In genomic region chr13:106835477-106835876, GRCh38 we compare ENCODE assay signal across 23 cellular contexts.
DNase-seq lines count a peak whose midpoint lies in the region; ATAC-seq, FAIRE-seq and TF ChIP-seq lines count a peak whose summit lies in the region.
"Had no signal": no experiment of that assay in that cellular context is flagged by ENCODE, and none has a peak within 500 bp of the region (broad histone marks: within the 10 kb centered on the region; RNA-seq: fewer than 3 reads in every experiment).

No MANE protein-coding gene starts in this region.

- H3K9me1 ChIP-seq in endothelial cell of umbilical vein (replicated peaks; ENCODE audit: control insufficient read depth, extremely low read depth, insufficient read depth, low read length) = no peaks in the 10 kb centered on the region

- H3K36me3 ChIP-seq in BLaER1 treated with 17β-estradiol and CSF1 and Interleukin-3, amounts not matched to agents 10 nM and 100 nM = no peaks in the 10 kb centered on the region
- H3K36me3 ChIP-seq in endothelial cell of umbilical vein (ENCODE audit: control insufficient read depth in 2 of 2, extremely low read depth in 1 of 2, insufficient read depth in 2 of 2, low read length in 2 of 2) (no peaks in the 10 kb centered on the region), pancreas (no peaks in the 10 kb centered on the region)
- H3K36me3 ChIP-seq: SJCRH30 had no signal

- TF ChIP-seq POLR2A in endothelial cell of umbilical vein (IDR thresholded peaks at IDR 0.05; ENCODE audit: low read depth, low read length) (no peak), GM12891 (IDR thresholded peaks at IDR 0.05; ENCODE audit: low read depth, low read length) (no peak)

- dilution Hi-C loops in endothelial cell of umbilical vein (cut with MboI; ENCODE audit: extremely low pct_ligation_motif_present, low sequenced_read_pairs) = no loop called here

- no peak overlapping the region for H2AFZ ChIP-seq in endothelial cell of umbilical vein (ENCODE audit: low read depth, low read length)

- H3K79me2 ChIP-seq in endothelial cell of umbilical vein (ENCODE audit: control insufficient read depth, insufficient read depth, low read length) = no peaks in the 10 kb centered on the region

- WGBS in pancreas, 2 donors = 2 to 4% methylated on average over 1 of the region's 1 CpG

- H3K9ac ChIP-seq in BLaER1 treated with 17β-estradiol and CSF1 and Interleukin-3, amounts not matched to agents 10 nM and 100 nM = no peak overlapping the region
- H3K9ac ChIP-seq in endothelial cell of umbilical vein (replicated peaks; ENCODE audit: extremely low read depth, insufficient read depth, low read length) = no peak overlapping the region

- intact Hi-C loops in endothelial cell of umbilical vein (cut with micrococcal nuclease) = no loop called here
- intact Hi-C loops in pancreas (cut with DNase I) = no loop called here

- BruUV-seq in endothelial cell of umbilical vein (replicated peaks; lab: Mats Ljungman, UMichigan) = no TSS peak

- peaks cover 13 to 29% (median 21%) of the 10 kb centered on the region in 11 experiments; a peak in 21 of 22 replicates for H3K9me3 ChIP-seq in BLaER1 treated with 17β-estradiol and CSF1 and Interleukin-3, amounts not matched to agents 10 nM and 100 nM (replicated peaks in 1 of 11)
- no peaks in the 10 kb centered on the region for H3K9me3 ChIP-seq in endothelial cell of umbilical vein (replicated peaks; ENCODE audit: control insufficient read depth, insufficient read depth, low read length)
- H3K9me3 ChIP-seq in pancreas = no peaks in the 10 kb centered on the region
- H3K9me3 ChIP-seq: SJCRH30 had no signal

- FAIRE-seq in endothelial cell of umbilical vein (lab: Jason Lieb, UNC) (no peak), pancreas (lab: Jason Lieb, UNC) (no peak), GM12891 (lab: Jason Lieb, UNC) (no peak)
- FAIRE-seq: A204.1, G401.6, H1 had no signal

- H3K4me1 ChIP-seq in BLaER1 treated with 17β-estradiol and CSF1 and Interleukin-3, amounts not matched to agents 10 nM and 100 nM = peaks cover 0 to 20% (median 11%) of the 10 kb centered on the region in 10 experiments; a peak in 13 of 20 replicates
- H3K4me1 ChIP-seq in endothelial cell of umbilical vein (ENCODE audit: control insufficient read depth, extremely low read depth, insufficient read depth, low read length) (no peaks in the 10 kb centered on the region), pancreas (peaks cover 0 to 5% (median 5%) of the 10 kb centered on the region in 3 donors)
- H3K4me1 ChIP-seq: SJCRH30 had no signal

- peak; percentile 88 to 96 (median 92) for ATAC-seq in pancreas
- ATAC-seq: HCT116, SK-N-SH treated with all-trans-retinoic acid at 6 μM for 48 hours had no signal

- POLR2A ChIA-PET in endothelial cell of umbilical vein (lab: Charles Lee) = no interaction called here

- H3K27ac ChIP-seq in BLaER1 treated with 17β-estradiol and CSF1 and Interleukin-3, amounts not matched to agents 10 nM and 100 nM = no peak overlapping the region
- H3K27ac ChIP-seq in endothelial cell of umbilical vein (ENCODE audit: insufficient read depth, low read depth, low read length) (no peak overlapping the region), pancreas (no peak overlapping the region)
- H3K27ac ChIP-seq: SJCRH30 had no signal

- TF ChIP-seq CTCF in endothelial cell of umbilical vein (IDR thresholded peaks at IDR 0.05; ENCODE audit: extremely low read depth in 1 of 2, insufficient read depth in 1 of 2, low read depth in 1 of 2, low read length in 2 of 2) (no peak), pancreas (IDR thresholded peaks at IDR 0.05) (no peak), foreskin fibroblast (IDR thresholded peaks at IDR 0.05; ENCODE audit: low read depth, low read length) (no peak)

- H3K27me3 ChIP-seq in BLaER1 treated with 17β-estradiol and CSF1 and Interleukin-3, amounts not matched to agents 10 nM and 100 nM = no peaks in the 10 kb centered on the region
- H3K27me3 ChIP-seq in endothelial cell of umbilical vein (ENCODE audit: control insufficient read depth in 2 of 2, insufficient read depth in 2 of 2, low read length in 2 of 2) (no peaks in the 10 kb centered on the region), pancreas (no peaks in the 10 kb centered on the region)
- H3K27me3 ChIP-seq: SJCRH30 had no signal

- no peak overlapping the region for H3K4me3 ChIP-seq in BLaER1 treated with 17β-estradiol and CSF1 and Interleukin-3, amounts not matched to agents 10 nM and 100 nM
- no peak overlapping the region for H3K4me3 ChIP-seq in endothelial cell of umbilical vein (replicated peaks in 1 of 3; ENCODE audit: insufficient read depth in 1 of 3, low read depth in 1 of 3, low read length in 3 of 3)
- no peak overlapping the region for H3K4me3 ChIP-seq in pancreas
- no peak overlapping the region for H3K4me3 ChIP-seq in foreskin fibroblast (ENCODE audit: low read depth in 1 of 2, low read length in 2 of 2)
- H3K4me3 ChIP-seq: SJCRH30 had no signal

- CTCF ChIA-PET in endothelial cell of umbilical vein (lab: Charles Lee) = no interaction called here

- peak; percentile 4 for DNase-seq in astrocyte of the hippocampus (ENCODE audit: low read depth, low spot score)
- peak; percentile 2 for DNase-seq in endothelial cell of umbilical vein (ENCODE audit: low read depth, low spot score)
- DNase-seq in pancreas = no peak
- DNase-seq in foreskin fibroblast = no peak
- DNase-seq in hippocampal formation (lab: John Stamatoyannopoulos, UW) = no peak
- no peak for DNase-seq in activated naive CD4-positive, alpha-beta T cell treated with anti-CD3 and anti-CD28 coated beads, Interleukin-2, amount 50 U/mL, for 16 hours
- DNase-seq in GM12891 (ENCODE audit: insufficient read length, low spot score) = no peak
- DNase-seq: C1 segment of cervical spinal cord; CD4-positive, alpha-beta memory T cell; COR-L47; NCI-H1092; NCI-H1436; NCI-H187; NCI-H2081 treated with DMSO at 0.1 percent for 48 hours; NCI-H524; NCI-H748 treated with DMSO at 0.1 percent for 48 hours; SJCRH30 had no signal

- H4K20me1 ChIP-seq in BLaER1 treated with 17β-estradiol and CSF1 and Interleukin-3, amounts not matched to agents 10 nM and 100 nM = no peaks in the 10 kb centered on the region
- H4K20me1 ChIP-seq in endothelial cell of umbilical vein (replicated peaks; ENCODE audit: control insufficient read depth, extremely low read depth, insufficient read depth, low read length) = no peaks in the 10 kb centered on the region

- H3K4me2 ChIP-seq in BLaER1 treated with 17β-estradiol and CSF1 and Interleukin-3, amounts not matched to agents 10 nM and 100 nM = peak overlapping the region in 9 of 11 experiments; percentile 12 to 72 (median 58); a peak in 16 of 22 replicates
- H3K4me2 ChIP-seq in endothelial cell of umbilical vein (ENCODE audit: insufficient read depth, low read length) = no peak overlapping the region

TF ChIP-seq in endothelial cell of umbilical vein, 7 proteins besides CTCF, POLR2A, EP300 and RAD21:
- TF ChIP-seq EZH2 (IDR thresholded peaks at IDR 0.05; ENCODE audit: borderline replicate concordance, low read depth, low read length, severe bottlenecking) (no peak), FOS (IDR thresholded peaks at IDR 0.05; ENCODE audit: borderline replicate concordance, insufficient read depth, low read length) (no peak), MAX (IDR thresholded peaks at IDR 0.05; ENCODE audit: insufficient read depth, insufficient read length) (no peak), GATA2 (IDR thresholded peaks at IDR 0.05; ENCODE audit: insufficient read depth, insufficient read length, low read depth, low read length) (no peak), MYC (IDR thresholded peaks at IDR 0.05; ENCODE audit: low read depth, low read length) (no peak), POLR2AphosphoS5 (IDR thresholded peaks at IDR 0.05; ENCODE audit: insufficient read depth, low read depth, low read length) (no peak), JUN (IDR thresholded peaks at IDR 0.05; ENCODE audit: borderline replicate concordance, insufficient read depth, insufficient read length, low read depth) (no peak)

TF ChIP-seq in GM12891, 5 proteins besides CTCF, POLR2A, EP300 and RAD21:
- TF ChIP-seq TAF1 (IDR thresholded peaks at IDR 0.05; ENCODE audit: low read depth, low read length) = no peak
- TF ChIP-seq POLR2AphosphoS5 (IDR thresholded peaks at IDR 0.05; ENCODE audit: low read depth, low read length) = no peak
- no peak for TF ChIP-seq PAX5 (IDR thresholded peaks at IDR 0.05; ENCODE audit: insufficient read depth, low read length, severe bottlenecking)
- TF ChIP-seq SPI1 (IDR thresholded peaks at IDR 0.05; ENCODE audit: low read depth, low read length) = no peak
- no peak for TF ChIP-seq POU2F2 (IDR thresholded peaks at IDR 0.05; ENCODE audit: low read depth, low read length)
TF ChIP-seq in GM12891: peak in this region for 0.

Comparison
In these comparisons a context has a peak if more than half of its experiments do, and no peak if none do; other contexts are left out.
1. DNase-seq: peak in astrocyte of the hippocampus (single experiment) and endothelial cell of umbilical vein (single experiment); none in pancreas (0 of 6), foreskin fibroblast (0 of 2), hippocampal formation (0 of 2), activated naive CD4-positive, alpha-beta T cell treated with anti-CD3 and anti-CD28 coated beads, Interleukin-2, amount 50 U/mL, for 16 hours (single experiment) and GM12891 (single experiment).